Comparison of ENCODE assay signal across 28 cellular contexts in genomic region chr11:32456864-32457263, GRCh38. TPM values are rescaled to one million over a fixed set of nuclear protein-coding genes. Genes with fewer than 3 reads are reported as not detected.
"Had no signal": no experiment of that assay in that cellular context is flagged by ENCODE, and none has a peak within 500 bp of the region (broad histone marks: within the 10 kb centered on the region; RNA-seq: fewer than 3 reads in every experiment).

No MANE protein-coding gene starts in this region.

- H3K27ac ChIP-seq: stomach, suprapubic skin, testis, thoracic aorta, thyroid gland, tibial artery, tibial nerve, transverse colon, upper lobe of left lung, upper lobe of right lung, uterus, vagina had no signal

- ATAC-seq: stimulated activated effector memory CD8-positive, alpha-beta T cell treated with anti-CD3 and anti-CD28 coated beads, Interleukin-12 subunit alpha, Interleukin-12 subunit beta, amount 100 ng/mL, for 72 hours; stimulated activated memory B cell treated with anti-CD40 and anti-IgM and Interleukin-4, amounts not matched to agents 10 μg/mL and 1 μg/mL and 100 μg/mL, for 72 hours; stimulated activated naive B cell treated with anti-CD40 and anti-IgM and Interleukin-4, amounts not matched to agents 10 μg/mL and 1 μg/mL and 100 μg/mL, for 72 hours; stimulated activated naive CD8-positive, alpha-beta T cell treated with anti-CD3 and anti-CD28 coated beads, Interleukin-15, amount 100 ng/mL, for 72 hours; stimulated activated naive CD8-positive, alpha-beta T cell treated with anti-CD3 and anti-CD28 coated beads, Interleukin-15, Interleukin-2, amounts not matched to agents 100 U/mL and 50 U/mL, for 24 hours; upper lobe of right lung had no signal

- H3K9me3 ChIP-seq: stomach, suprapubic skin, testis, thoracic aorta, thyroid gland, tibial artery, transverse colon, upper lobe of left lung, upper lobe of right lung, uterus, vagina had no signal

- H3K27me3 ChIP-seq: stomach, testis, thyroid gland, tibial artery, tibial nerve, upper lobe of left lung, upper lobe of right lung, uterus, vagina had no signal

- H3K4me3 ChIP-seq: stomach, suprapubic skin, testis, thoracic aorta, thyroid gland, tibial artery, tibial nerve, transverse colon, upper lobe of left lung, upper lobe of right lung, uterus, vagina had no signal

- H3K36me3 ChIP-seq: stomach, suprapubic skin, thoracic aorta, thyroid gland, tibial artery, tibial nerve, transverse colon, upper lobe of left lung, upper lobe of right lung, uterus, vagina had no signal

- FAIRE-seq: urothelium cell line had no signal

- H3K4me1 ChIP-seq: stomach, suprapubic skin, testis, thyroid gland, tibial artery, tibial nerve, transverse colon, upper lobe of left lung, upper lobe of right lung, uterus, vagina had no signal

- DNase-seq: stimulated activated CD4-positive, alpha-beta T cell treated with anti-CD3 and anti-CD28 coated beads, Interleukin-2, amount 100 ng/mL, for 48 hours; stimulated activated CD4-positive, alpha-beta T cell treated with anti-CD3 and anti-CD28 coated beads, Interleukin-4, amount 100 ng/mL, for 1 hour; stimulated activated CD4-positive, alpha-beta T cell treated with anti-CD3 and anti-CD28 coated beads, Interleukin-4, amount 100 ng/mL, for 24 hours; stimulated activated CD4-positive, alpha-beta T cell treated with anti-CD3 and anti-CD28 coated beads, Interleukin-4, amount 100 ng/mL, for 4 hours; stimulated activated CD8-positive, alpha-beta memory T cell treated with anti-CD3 and anti-CD28 coated beads, Interleukin-4, amount 100 ng/mL, for 48 hours; stimulated activated naive B cell treated with anti-CD40 and anti-IgM and Interleukin-4, amounts not matched to agents 10 μg/mL and 1 μg/mL and 100 μg/mL, for 72 hours; stimulated activated naive CD4-positive, alpha-beta T cell; stimulated activated naive CD4-positive, alpha-beta T cell treated with Interleukin-2 at 50 U/mL for 16 hours; stimulated activated naive CD8-positive, alpha-beta T cell treated with anti-CD3 and anti-CD28 coated beads, Interleukin-15, amount 100 ng/mL, for 72 hours; stimulated activated naive CD8-positive, alpha-beta T cell treated with anti-CD3 and anti-CD28 coated beads, Interleukin-15, Interleukin-2, amounts not matched to agents 100 U/mL and 50 U/mL, for 24 hours; substantia nigra; testis; thyroid gland; tibial artery; transverse colon; trophoblast cell; upper lobe of left lung; upper lobe of right lung; uterus had no signal

RNA-seq across cellular contexts. Expression of gene WT1, which starts 21.5 kb away (rescaled TPM):
- total RNA-seq: suprapubic skin, temporal lobe, tibial nerve had no signal
